ENCODE assay signal across 14 cellular contexts in genomic region chrX:46165411-46165810, GRCh38.
DNase-seq lines count a peak whose midpoint lies in the region; ATAC-seq and TF ChIP-seq lines count a peak whose summit lies in the region.
"Had no signal": no experiment of that assay in that cellular context is flagged by ENCODE, and none has a peak within 500 bp of the region (broad histone marks: within the 10 kb centered on the region; RNA-seq: fewer than 3 reads in every experiment).

No MANE protein-coding gene starts in this region.

- DNase-seq in AG08395 (ENCODE audit: low spot score) (peak; percentile 64), chondrocyte (ENCODE audit: low spot score) (no peak), kidney tubule cell (ENCODE audit: low spot score) (peak; percentile 86), ovary (no peak)
- DNase-seq: activated naive CD4-positive, alpha-beta T cell treated with Interleukin-2 at 50 U/mL for 16 hours; AML-193; occipital lobe; stimulated activated CD4-positive, alpha-beta T cell treated with anti-CD3 and anti-CD28 coated beads, Interleukin-12 subunit alpha, Interleukin-12 subunit beta, amount 100 ng/mL, for 4 hours; WERI-Rb-1 had no signal

- no peaks in the 10 kb centered on the region for H3K36me3 Mint-ChIP-seq in chondrocyte (ENCODE audit: low read depth)

- H3K9me3 ChIP-seq in ovary: no peaks in the 10 kb centered on the region

- intact Hi-C loops in ovary (cut with DNase I): no loop called here

- no peaks in the 10 kb centered on the region for H3K4me1 ChIP-seq in ovary (ENCODE audit: insufficient read depth)

- no peak overlapping the region for H3K4me3 ChIP-seq in ovary

- TF ChIP-seq RAD21 in Ishikawa (IDR thresholded peaks at IDR 0.05; ENCODE audit: low read depth): no peak

- H3K27ac Mint-ChIP-seq in chondrocyte (ENCODE audit: unreplicated experiment): peak overlapping the region; percentile 45

- H3K9me3 Mint-ChIP-seq in chondrocyte (ENCODE audit: low read depth): peaks cover 21% of the 10 kb centered on the region
- H3K9me3 Mint-ChIP-seq: central memory CD8-positive, alpha-beta T cell had no signal

- H3K4me1 Mint-ChIP-seq in chondrocyte (ENCODE audit: low read depth): peaks cover 21% of the 10 kb centered on the region
- H3K4me1 Mint-ChIP-seq: central memory CD8-positive, alpha-beta T cell had no signal

- TF ChIP-seq EP300 in Ishikawa (IDR thresholded peaks at IDR 0.05; ENCODE audit: borderline replicate concordance) (peak; percentile 58; the same call in 1 of the 2 replicates), ovary (IDR thresholded peaks at IDR 0.05) (no peak)

- TF ChIP-seq CTCF in chondrocyte (IDR thresholded peaks at IDR 0.05): no peak
- no peak for TF ChIP-seq CTCF in ovary (IDR thresholded peaks at IDR 0.05)

- H3K36me3 ChIP-seq in ovary: no peaks in the 10 kb centered on the region
- H3K36me3 ChIP-seq: WERI-Rb-1 had no signal

- H3K27me3 ChIP-seq in ovary: no peaks in the 10 kb centered on the region

- no peak overlapping the region for H3K4me3 Mint-ChIP-seq in chondrocyte (ENCODE audit: unreplicated experiment)
- H3K4me3 Mint-ChIP-seq: central memory CD8-positive, alpha-beta T cell had no signal

- 57 to 61% (median 58%) methylated on average over 2 of the region's 2 CpGs for WGBS in ovary, 3 donors

- no peak overlapping the region for H3K27ac ChIP-seq in ovary
- H3K27ac ChIP-seq: WERI-Rb-1 had no signal

- no peak for ATAC-seq in HG03571 (IDR thresholded peaks at IDR 0.05; ENCODE audit: unreplicated experiment)
- ATAC-seq in GM21526 (IDR thresholded peaks at IDR 0.05; ENCODE audit: low FRiP score, unreplicated experiment): no peak
- no peak for ATAC-seq in GM18498 (IDR thresholded peaks at IDR 0.05; ENCODE audit: unreplicated experiment)

- H3K27me3 Mint-ChIP-seq in chondrocyte (ENCODE audit: low read depth): no peaks in the 10 kb centered on the region

- TF ChIP-seq POLR2A in ovary (IDR thresholded peaks at IDR 0.05): no peak

TF ChIP-seq in Ishikawa, 13 proteins besides CTCF, POLR2A, EP300 and RAD21:
- no peak for TF ChIP-seq CEBPB (IDR thresholded peaks at IDR 0.05)
- TF ChIP-seq USF1 (IDR thresholded peaks at IDR 0.05): no peak
- TF ChIP-seq CREB1 (IDR thresholded peaks at IDR 0.05; ENCODE audit: low read depth): no peak
- TF ChIP-seq TEAD4 (IDR thresholded peaks at IDR 0.05): peak; percentile 74
- no peak for TF ChIP-seq TCF12 (IDR thresholded peaks at IDR 0.05; ENCODE audit: low read depth)
- TF ChIP-seq MAX (IDR thresholded peaks at IDR 0.05): no peak
- no peak for TF ChIP-seq YY1 (IDR thresholded peaks at IDR 0.05; ENCODE audit: low read depth)
- TF ChIP-seq NFIC (IDR thresholded peaks at IDR 0.05): peak; percentile 36; the same call in 1 of the 2 replicates
- TF ChIP-seq ZBTB7A (IDR thresholded peaks at IDR 0.05; ENCODE audit: low read depth): no peak
- TF ChIP-seq TAF1 (IDR thresholded peaks at IDR 0.05; ENCODE audit: low read depth): no peak
- no peak for TF ChIP-seq EGR1 (IDR thresholded peaks at IDR 0.05)
- TF ChIP-seq FOXM1 (IDR thresholded peaks at IDR 0.05; ENCODE audit: borderline replicate concordance, low read depth): 0 out of 2 replicates have a peak, but pooled peaks have one; percentile 16
- no peak for TF ChIP-seq REST (IDR thresholded peaks at IDR 0.05; ENCODE audit: low read depth)

Comparison
In these comparisons a context has a peak if more than half of its experiments do, and no peak if none do; other contexts are left out.
1. DNase-seq: peak in AG08395 (single experiment) and kidney tubule cell (single experiment); none in chondrocyte (single experiment) and ovary (0 of 5).